ENCODE assay signal across 11 cellular contexts in the genomic region with DNA sequence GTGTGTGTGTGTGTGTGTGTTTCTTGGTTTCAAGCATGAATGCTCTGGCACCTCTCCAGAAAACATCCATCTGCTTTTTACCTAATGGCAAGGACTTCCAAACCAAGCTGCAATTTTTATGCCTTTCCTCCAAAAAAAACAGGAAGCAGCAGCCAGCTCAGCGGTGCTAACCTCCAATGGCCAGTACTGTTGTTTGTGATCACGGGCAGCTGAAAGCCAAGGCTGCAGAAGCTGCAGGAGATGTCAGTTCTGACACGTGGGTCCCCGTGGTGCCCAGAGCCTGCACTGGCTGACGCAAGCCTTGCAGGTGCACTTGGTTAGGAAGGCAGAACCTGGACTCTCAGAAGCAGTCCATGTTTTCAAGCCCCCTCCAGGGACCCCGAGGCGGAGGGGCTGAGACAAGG.
DNase-seq lines count a peak whose midpoint lies in the region; ATAC-seq and TF ChIP-seq lines count a peak whose summit lies in the region.
"Had no signal": no experiment of that assay in that cellular context is flagged by ENCODE, and none has a peak within 500 bp of the region (broad histone marks: within the 10 kb centered on the region; RNA-seq: fewer than 3 reads in every experiment).

No MANE protein-coding gene starts in this region.

- DNase-seq in D341Med (ENCODE audit: low spot score) (peak; percentile 10), NCI-H146 treated with DMSO at 0.1 percent for 48 hours (lab: John Stamatoyannopoulos, UW; ENCODE audit: unreplicated experiment) (peak; percentile 70), astrocyte of the cerebellum (ENCODE audit: low read depth) (peak; percentile 92), kidney tubule cell (ENCODE audit: low spot score) (peak; percentile 84), GM13977 (ENCODE audit: low spot score) (no peak), AG08396 (ENCODE audit: low spot score) (no peak)
- DNase-seq in activated T-cell treated with anti-CD3 and anti-CD28 coated beads, Interleukin-2, amount 50 U/mL, for 1 hour: no peak
- DNase-seq: activated effector memory CD4-positive, alpha-beta T cell treated with anti-CD3 and anti-CD28 coated beads, Interleukin-2, amount 50 U/mL, for 16 hours had no signal

- H3K4me3 ChIP-seq in astrocyte of the cerebellum (ENCODE audit: low read depth, low read length): no peak overlapping the region
- H3K4me3 ChIP-seq: left lung had no signal

- in situ Hi-C loops in astrocyte of the cerebellum (cut with HindIII; ENCODE audit: low sequenced_read_pairs) (no loop called here), GM13977 (cut with MboI; ENCODE audit: low pct_unique_long_range_greater_than_20kb, low sequenced_read_pairs, unreplicated experiment) (no loop called here)

- TF ChIP-seq CTCF in astrocyte of the cerebellum (IDR thresholded peaks at IDR 0.05; ENCODE audit: low read depth, low read length, missing control alignments) (no peak), GM13977 (IDR thresholded peaks at IDR 0.05; ENCODE audit: extremely low read depth, insufficient read depth, missing control alignments) (no peak)

- ATAC-seq in HG03135 (IDR thresholded peaks at IDR 0.05; ENCODE audit: unreplicated experiment): no peak
- ATAC-seq: left lung, Panc1 had no signal

Comparison
In these comparisons a context has a peak if more than half of its experiments do, and no peak if none do; other contexts are left out.
1. DNase-seq: peak in D341Med (single experiment), NCI-H146 treated with DMSO at 0.1 percent for 48 hours (single experiment), astrocyte of the cerebellum (single experiment) and kidney tubule cell (single experiment); none in activated T-cell treated with anti-CD3 and anti-CD28 coated beads, Interleukin-2, amount 50 U/mL, for 1 hour (single experiment), GM13977 (single experiment) and AG08396 (single experiment).